ENCODE assay signal across 13 cellular contexts in the genomic region with DNA sequence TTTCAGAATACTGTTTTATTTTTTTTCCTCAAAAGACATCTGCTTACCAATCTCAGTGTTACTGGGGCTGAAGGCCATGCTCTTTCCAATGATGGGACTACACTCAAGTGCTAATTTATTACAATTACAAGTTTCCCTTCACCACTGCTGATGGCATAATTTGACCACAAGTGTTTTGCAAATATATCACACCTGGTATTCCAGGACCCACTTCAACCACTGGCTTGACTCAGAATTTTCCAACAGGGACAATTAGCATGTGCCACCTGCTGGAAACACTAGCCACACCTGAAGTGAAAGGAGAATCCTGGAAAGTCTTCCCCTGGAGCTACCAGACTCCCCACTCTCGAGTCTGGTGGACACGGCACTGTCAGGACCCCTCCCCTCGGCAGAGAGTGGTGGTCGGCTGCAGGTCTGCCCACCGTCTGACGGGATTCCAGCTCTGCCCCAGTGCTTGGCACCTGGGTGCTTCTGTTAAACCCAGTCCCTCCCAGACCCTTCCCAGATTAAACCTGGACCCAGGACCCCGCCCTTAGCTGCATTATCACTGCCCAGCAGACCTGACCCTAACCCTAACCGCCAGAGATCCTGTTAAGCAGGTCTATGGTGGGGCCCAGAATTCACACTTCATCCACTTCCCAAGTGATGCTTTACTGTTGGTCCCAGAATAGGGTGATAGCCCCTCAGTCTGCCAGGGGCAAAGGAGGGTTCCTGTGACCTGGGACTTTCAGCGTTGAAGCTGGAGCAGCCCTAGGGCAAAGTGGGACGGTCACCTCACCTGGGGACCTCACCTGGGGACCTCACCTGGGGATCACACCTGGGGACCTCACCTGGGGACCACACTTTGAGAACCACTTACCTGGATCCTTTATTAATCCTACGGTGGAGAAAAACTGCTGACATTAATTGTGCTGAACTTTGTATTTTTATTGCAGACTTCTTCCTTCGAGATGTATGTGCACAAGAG. TPM values are rescaled to one million over a fixed set of nuclear protein-coding genes. Genes with fewer than 3 reads are reported as not detected.
A peak's percentile ranks its signal among the peaks of the same experiment; 100 is the strongest.
DNase-seq lines count a peak whose midpoint lies in the region; ATAC-seq and TF ChIP-seq lines count a peak whose summit lies in the region.
"Had no signal": no experiment of that assay in that cellular context is flagged by ENCODE, and none has a peak within 500 bp of the region (broad histone marks: within the 10 kb centered on the region; RNA-seq: fewer than 3 reads in every experiment).

No MANE protein-coding gene starts in this region.

- peaks cover 92% of the 10 kb centered on the region for H3K4me1 ChIP-seq in CD8-positive, alpha-beta memory T cell (ENCODE audit: insufficient read depth, low read length)
- peaks cover 32% of the 10 kb centered on the region for H3K4me1 ChIP-seq in MM.1S (ENCODE audit: low read length)

- no peaks in the 10 kb centered on the region for H3K27me3 ChIP-seq in CD8-positive, alpha-beta memory T cell (ENCODE audit: insufficient read depth, low read length, poor library complexity, severe bottlenecking)
- no peaks in the 10 kb centered on the region for H3K27me3 ChIP-seq in MM.1S (replicated peaks; ENCODE audit: insufficient read depth, low read length)

- H3K4me3 Mint-ChIP-seq in CD8-positive, alpha-beta memory T cell, result peak overlapping the region in 6 of 7 donors; percentile 32 to 81 (median 68)
- H3K4me3 Mint-ChIP-seq: HFFc6, neural crest cell had no signal

- no peak overlapping the region for H3K4me2 ChIP-seq in MM.1S (ENCODE audit: low read depth, low read length)
- H3K4me2 ChIP-seq: smooth muscle cell had no signal

- no peaks in the 10 kb centered on the region for H3K9me3 Mint-ChIP-seq in CD8-positive, alpha-beta memory T cell

- CTCF ChIA-PET in CD8-positive, alpha-beta memory T cell (lab: Charles Lee), result interaction anchor here (0.7 to 1.7 kb wide), 4 partner anchors 10 to 76 kb away, joined by 3 to 6 read pairs (median 4); no protein-coding TSS in a partner anchor

- POLR2A ChIA-PET in CD8-positive, alpha-beta memory T cell (lab: Charles Lee), result interaction anchor here (1.0 kb wide), 1 partner anchor 77 kb away, joined by 3 read pairs; no protein-coding TSS in a partner anchor

- peaks cover 0 to 3% (median 0%) of the 10 kb centered on the region in 3 donors for H3K36me3 Mint-ChIP-seq in CD8-positive, alpha-beta memory T cell

- no peak overlapping the region for H2AFZ ChIP-seq in MM.1S (ENCODE audit: low read length)

- H3K4me1 Mint-ChIP-seq in CD8-positive, alpha-beta memory T cell, result peaks cover 69 to 88% (median 83%) of the 10 kb centered on the region in 3 donors

- no peak for ATAC-seq in HG03159 (IDR thresholded peaks at IDR 0.05; ENCODE audit: unreplicated experiment)
- ATAC-seq in GM21447 (IDR thresholded peaks at IDR 0.05; ENCODE audit: unreplicated experiment), result no peak

- H3K27me3 Mint-ChIP-seq in CD8-positive, alpha-beta memory T cell, result peaks cover 0 to 2% of the 10 kb centered on the region in 2 donors

- no peaks in the 10 kb centered on the region for H3K79me2 ChIP-seq in MM.1S (ENCODE audit: low read length)

- no peak overlapping the region for H3K9ac ChIP-seq in MM.1S (ENCODE audit: low read length)

- no peaks in the 10 kb centered on the region for H3K9me2 ChIP-seq in MM.1S (replicated peaks; ENCODE audit: insufficient read depth, low read length)

- no peaks in the 10 kb centered on the region for H3K9me3 ChIP-seq in CD8-positive, alpha-beta memory T cell (ENCODE audit: low read length)
- H3K9me3 ChIP-seq in MM.1S (replicated peaks; ENCODE audit: insufficient read depth, low read length), result no peaks in the 10 kb centered on the region

- no peak for TF ChIP-seq CTCF in MM.1S (IDR thresholded peaks at IDR 0.05; ENCODE audit: low read length)
- TF ChIP-seq CTCF in foreskin fibroblast (IDR thresholded peaks at IDR 0.05; ENCODE audit: low read depth, low read length), result no peak

- no peaks in the 10 kb centered on the region for H3K36me3 ChIP-seq in CD8-positive, alpha-beta memory T cell (ENCODE audit: insufficient read depth, low read length)
- H3K36me3 ChIP-seq in MM.1S (replicated peaks; ENCODE audit: insufficient read depth, low read length), result no peaks in the 10 kb centered on the region

- H3K27ac ChIP-seq in CD8-positive, alpha-beta memory T cell (ENCODE audit: low read depth, low read length), result no peak overlapping the region
- peak overlapping the region; percentile 11; the same call in 1 of the 2 replicates for H3K27ac ChIP-seq in MM.1S (ENCODE audit: low read length)

- no peaks in the 10 kb centered on the region for H4K20me1 ChIP-seq in MM.1S (ENCODE audit: insufficient read depth, low read length)

- DNase-seq in CD8-positive, alpha-beta memory T cell, result no peak
- no peak for DNase-seq in MM.1S
- peak; percentile 100 for DNase-seq in NCI-H774 (lab: John Stamatoyannopoulos, UW)
- peak; percentile 43 for DNase-seq in islet precursor cell
- no peak for DNase-seq in pons (ENCODE audit: low spot score)
- DNase-seq in foreskin fibroblast, result no peak
- DNase-seq: HFFc6 had no signal

- H3F3A ChIP-seq in MM.1S (ENCODE audit: insufficient read depth, low read length), result peaks cover 13% of the 10 kb centered on the region

- peak overlapping the region; percentile 22 for H3K4me3 ChIP-seq in CD8-positive, alpha-beta memory T cell (ENCODE audit: low read length)
- H3K4me3 ChIP-seq in MM.1S (ENCODE audit: low read length) (no peak overlapping the region), foreskin fibroblast (ENCODE audit: low read depth in 1 of 2, low read length in 2 of 2) (no peak overlapping the region)
- H3K4me3 ChIP-seq: smooth muscle cell had no signal

- peak overlapping the region; percentile 90 to 99 (median 98) for H3K27ac Mint-ChIP-seq in CD8-positive, alpha-beta memory T cell
- H3K27ac Mint-ChIP-seq: HFFc6 had no signal

RNA-seq across cellular contexts. Expression of a gene that starts 17.6 kb away (rescaled TPM):
- 10 to 100 TPM; 26.4 to 27.1 TPM for total RNA-seq in CD8-positive, alpha-beta memory T cell
- 123 TPM for polyA plus RNA-seq in CD8-positive, alpha-beta memory T cell

RNA-seq across cellular contexts. Expression of a gene that starts 29.0 kb away (rescaled TPM):
- total RNA-seq in CD8-positive, alpha-beta memory T cell, result not detected
- 0.31 TPM for polyA plus RNA-seq in CD8-positive, alpha-beta memory T cell
- total RNA-seq: HFFc6, kidney epithelial cell, LHCN-M2, neural crest cell, smooth muscle cell had no signal
- polyA plus RNA-seq: smooth muscle cell had no signal

Comparison
In these comparisons a context has a peak if more than half of its experiments do, and no peak if none do; other contexts are left out.
1. DNase-seq: peak in NCI-H774 (single experiment) and islet precursor cell (single experiment); none in CD8-positive, alpha-beta memory T cell (0 of 5), MM.1S (single experiment), pons (single experiment) and foreskin fibroblast (0 of 2).